Comparison of ENCODE assay signal across 8 cellular contexts in genomic region chr12:93351726-93352125, GRCh38.
"Had no signal": no experiment of that assay in that cellular context is flagged by ENCODE, and none has a peak within 500 bp of the region (broad histone marks: within the 10 kb centered on the region; RNA-seq: fewer than 3 reads in every experiment).

No MANE protein-coding gene starts in this region.

- H3K4me3 ChIP-seq: GM23248, HAP-1 had no signal

- ATAC-seq: HCT116 had no signal

- H3K4me1 ChIP-seq: HAP-1 had no signal

- H2AFZ ChIP-seq: GM23248 had no signal

- H3K27ac Mint-ChIP-seq: HFFc6, IgD-negative memory B cell had no signal

- H3K9me3 ChIP-seq: HAP-1 had no signal

- H3K9me3 Mint-ChIP-seq: HFFc6 had no signal

- H3K27ac ChIP-seq: GM23248 had no signal

- H3K27me3 Mint-ChIP-seq: IgD-negative memory B cell had no signal

- H3K36me3 ChIP-seq: HAP-1 had no signal

- H3K9ac ChIP-seq: GM23248 had no signal

- H3K4me3 Mint-ChIP-seq: HFFc6 had no signal

- DNase-seq: GM23248, GOT3, H7, HFFc6, KBM-7 had no signal

- H3K36me3 Mint-ChIP-seq: IgD-negative memory B cell had no signal
